8 cellular contexts compared by ENCODE assay signal in genomic region chr21:37207441-37208009, GRCh38. TPM values are rescaled to one million over a fixed set of nuclear protein-coding genes. Genes with fewer than 3 reads are reported as not detected.
DNase-seq lines count a peak whose midpoint lies in the region; ATAC-seq and TF ChIP-seq lines count a peak whose summit lies in the region.

No MANE protein-coding gene starts in this region.

- no peak for TF ChIP-seq CTCF in suprapubic skin (IDR thresholded peaks at IDR 0.05)

- H3K36me3 ChIP-seq in BLaER1 treated with 17β-estradiol and CSF1 and Interleukin-3, amounts not matched to agents 10 nM and 100 nM, result peaks cover 7 to 26% (median 11%) of the 10 kb centered on the region in 11 experiments; a peak in 21 of 22 replicates
- peaks cover 9% of the 10 kb centered on the region for H3K36me3 ChIP-seq in suprapubic skin

- H3K27me3 ChIP-seq in BLaER1 treated with 17β-estradiol and CSF1 and Interleukin-3, amounts not matched to agents 10 nM and 100 nM, result no peaks in the 10 kb centered on the region
- H3K27me3 ChIP-seq in suprapubic skin, result no peaks in the 10 kb centered on the region

- 32% methylated on average over 6 of the region's 6 CpGs for WGBS in suprapubic skin

- H3K4me2 ChIP-seq in BLaER1 treated with 17β-estradiol and CSF1 and Interleukin-3, amounts not matched to agents 10 nM and 100 nM, result peak overlapping the region; percentile 74 to 95 (median 88)

- peak overlapping the region; percentile 53 to 72 (median 66); a peak in 19 of 22 replicates for H3K9ac ChIP-seq in BLaER1 treated with 17β-estradiol and CSF1 and Interleukin-3, amounts not matched to agents 10 nM and 100 nM

- H3K27ac ChIP-seq in BLaER1 treated with 17β-estradiol and CSF1 and Interleukin-3, amounts not matched to agents 10 nM and 100 nM, result peak overlapping the region in 10 of 11 experiments; percentile 46 to 82 (median 70); a peak in 20 of 22 replicates
- H3K27ac ChIP-seq in suprapubic skin, result peak overlapping the region; percentile 69

- TF ChIP-seq EP300 in suprapubic skin (IDR thresholded peaks at IDR 0.05), result no peak

- peaks cover 30 to 36% (median 33%) of the 10 kb centered on the region in 10 experiments for H3K4me1 ChIP-seq in BLaER1 treated with 17β-estradiol and CSF1 and Interleukin-3, amounts not matched to agents 10 nM and 100 nM
- H3K4me1 ChIP-seq in suprapubic skin, result peaks cover 22% of the 10 kb centered on the region

- H4K20me1 ChIP-seq in BLaER1 treated with 17β-estradiol and CSF1 and Interleukin-3, amounts not matched to agents 10 nM and 100 nM, result no peaks in the 10 kb centered on the region; a peak in 1 of 22 replicates

- DNase-seq in SK-MEL-5 (ENCODE audit: low read depth, low spot score) (peak; percentile 81), glomerular visceral epithelial cell (ENCODE audit: extremely low spot score) (peak; percentile 51), suprapubic skin (ENCODE audit: low spot score in 2 of 2) (no peak), NCI-H2171 treated with DMSO at 0.1 percent for 48 hours (lab: John Stamatoyannopoulos, UW) (no peak), superior temporal gyrus (ENCODE audit: extremely low spot score) (no peak)

- peak overlapping the region in 4 of 10 experiments; percentile 2 to 29 (median 16); a peak in 4 of 20 replicates for H3K4me3 ChIP-seq in BLaER1 treated with 17β-estradiol and CSF1 and Interleukin-3, amounts not matched to agents 10 nM and 100 nM
- H3K4me3 ChIP-seq in suprapubic skin, result no peak overlapping the region

- H3K9me3 ChIP-seq in BLaER1 treated with 17β-estradiol and CSF1 and Interleukin-3, amounts not matched to agents 10 nM and 100 nM (replicated peaks in 1 of 11), result peaks cover 0 to 16% (median 12%) of the 10 kb centered on the region in 11 experiments; a peak in 19 of 22 replicates
- H3K9me3 ChIP-seq in suprapubic skin, result no peaks in the 10 kb centered on the region

- ATAC-seq in GM18870 (IDR thresholded peaks at IDR 0.05; ENCODE audit: unreplicated experiment) (peak; percentile 58), HG03060 (IDR thresholded peaks at IDR 0.05; ENCODE audit: low read depth, unreplicated experiment) (peak; percentile 47)

- TF ChIP-seq POLR2A in suprapubic skin (IDR thresholded peaks at IDR 0.05), result no peak

- in situ Hi-C loops in SK-MEL-5 (cut with HindIII; ENCODE audit: low pct_unique_long_range_greater_than_20kb, low sequenced_read_pairs), result no loop called here

RNA-seq across cellular contexts. Expression of gene VPS26C, which starts 59.6 kb away (rescaled TPM):
- total RNA-seq in SK-MEL-5 (2014; rRNA removed; shearing (Covaris generic)), result 83.8 and 90.1 TPM in 2 replicates
- polyA plus RNA-seq in SK-MEL-5 (2015; cell fraction: cytosol; rRNA removed), result 65.7 and 81.4 TPM in 2 replicates
- polyA plus RNA-seq in SK-MEL-5 (2015; cell fraction: nucleus; rRNA removed), result 54.4 and 73.8 TPM in 2 replicates
- total RNA-seq in suprapubic skin, result 10 to 100 TPM; 47.7 to 60.8 (median 55.4) TPM

Comparison
In these comparisons a context has a peak if more than half of its experiments do, and no peak if none do; other contexts are left out.
1. DNase-seq: peak in SK-MEL-5 (single experiment) and glomerular visceral epithelial cell (single experiment); none in suprapubic skin (0 of 2), NCI-H2171 treated with DMSO at 0.1 percent for 48 hours (single experiment) and superior temporal gyrus (single experiment).